Comparison of ENCODE assay signal across 8 cellular contexts in genomic region chr15:67149859-67150824, GRCh38.
DNase-seq lines count a peak whose midpoint lies in the region; ATAC-seq, FAIRE-seq and TF ChIP-seq lines count a peak whose summit lies in the region.
"Had no signal": no experiment of that assay in that cellular context is flagged by ENCODE, and none has a peak within 500 bp of the region (broad histone marks: within the 10 kb centered on the region; RNA-seq: fewer than 3 reads in every experiment).

No MANE protein-coding gene starts in this region.

- peak; percentile 84 for FAIRE-seq in astrocyte (lab: Jason Lieb, UNC)
- FAIRE-seq: colon had no signal

- no peak overlapping the region for H2BK12ac ChIP-seq in H9 (ENCODE audit: insufficient read length, low read depth, low read length)

- no peak overlapping the region for H2BK120ac ChIP-seq in H9 (ENCODE audit: low read depth, low read length, poor library complexity, severe bottlenecking)

- no CpG with 5 or more reads among the region's 16 CpGs for WGBS in H9 (ENCODE audit: extremely low coverage, insufficient read length, low lambda C conversion rate)
- WGBS in spleen, 5 donors = 36 to 52% (median 40%) methylated on average over 16 of the region's 16 CpGs

- no peak overlapping the region for H3K9ac ChIP-seq in H9 (ENCODE audit: extremely low read depth, insufficient read length, low read length)
- peak overlapping the region; percentile 87 for H3K9ac ChIP-seq in astrocyte (ENCODE audit: low read length)
- H3K9ac ChIP-seq in iPS-20b (ENCODE audit: low read depth, low read length) = no peak overlapping the region; the same call in 1 of the 2 replicates

- no peak overlapping the region for H2BK15ac ChIP-seq in H9 (ENCODE audit: low read depth, low read length)

- no peak overlapping the region for H3K56ac ChIP-seq in H9 (ENCODE audit: insufficient read length, low read depth, low read length)

- H3K4me3 ChIP-seq in astrocyte (ENCODE audit: insufficient read depth, low read depth, low read length) (peak overlapping the region; percentile 34), iPS-20b (ENCODE audit: low read length) (peak overlapping the region; percentile 15; the same call in 1 of the 2 replicates), spleen (peak overlapping the region in 2 of 8 donors; percentile 4 to 41)

- no peak overlapping the region for H2AK5ac ChIP-seq in H9 (ENCODE audit: insufficient read length, low read length)

- H3K4me2 ChIP-seq in H9 (ENCODE audit: insufficient read depth, insufficient read length, low read length) (peak overlapping the region; percentile 17), astrocyte (ENCODE audit: low read length) (peak overlapping the region; percentile 74)

- no peak for TF ChIP-seq CTCF in H9 (conservative IDR thresholded peaks at IDR 0.05)
- TF ChIP-seq CTCF in RWPE1 (conservative IDR thresholded peaks at IDR 0.05; ENCODE audit: low read depth) = no peak
- no peak for TF ChIP-seq CTCF in astrocyte (IDR thresholded peaks at IDR 0.05; ENCODE audit: insufficient read depth, low read depth, low read length)
- no peak for TF ChIP-seq CTCF in spleen (IDR thresholded peaks at IDR 0.05 in 8 of 11, conservative IDR thresholded peaks at IDR 0.05 in 3 of 11)

- no peak overlapping the region for H3K23ac ChIP-seq in H9 (ENCODE audit: insufficient read length, low read depth, low read length)

- no peak overlapping the region for H3K14ac ChIP-seq in H9 (ENCODE audit: insufficient read depth, low read length)

- peaks cover 68 to 76% of the 10 kb centered on the region in 2 experiments for H3K4me1 Mint-ChIP-seq in H9
- peaks cover 72% of the 10 kb centered on the region for H3K4me1 Mint-ChIP-seq in astrocyte (ENCODE audit: low read depth, unreplicated experiment)

- H3K79me1 ChIP-seq in H9 (ENCODE audit: insufficient read depth, low read depth, low read length, poor library complexity, severe bottlenecking) = no peaks in the 10 kb centered on the region

- H3K36me3 ChIP-seq in astrocyte (ENCODE audit: insufficient read depth, low read length) (peaks cover 3% of the 10 kb centered on the region), iPS-20b (ENCODE audit: insufficient read depth, low read depth, low read length) (no peaks in the 10 kb centered on the region), spleen (peaks cover 0 to 14% (median 0%) of the 10 kb centered on the region in 6 donors)

- no peak overlapping the region for H4K8ac ChIP-seq in H9 (replicated peaks; ENCODE audit: insufficient read length, low read depth, low read length)

- H3T11ph ChIP-seq in H9 (ENCODE audit: low read length) = no peak overlapping the region

- H4K91ac ChIP-seq in H9 (ENCODE audit: insufficient read length, low read depth, low read length) = no peak overlapping the region

- H2BK5ac ChIP-seq in H9 (ENCODE audit: insufficient read length, low read length) = no peak overlapping the region

- no peak overlapping the region for H3K4ac ChIP-seq in H9 (ENCODE audit: low read depth, low read length)

- POLR2A ChIA-PET in RWPE1 (lab: Yijun Ruan, JAX; ENCODE audit: low non-redundant PET) = no interaction called here

- no peak overlapping the region for H3K27ac ChIP-seq in H9 (ENCODE audit: insufficient read length, low read depth, low read length)
- H3K27ac ChIP-seq in RWPE1 = peak overlapping the region; percentile 86
- peak overlapping the region; percentile 97 for H3K27ac ChIP-seq in astrocyte (ENCODE audit: low read depth, low read length)
- no peak overlapping the region for H3K27ac ChIP-seq in iPS-20b (ENCODE audit: low read length)
- H3K27ac ChIP-seq in spleen = peak overlapping the region in 7 of 8 donors; percentile 39 to 68 (median 57)

- no peak for ATAC-seq in GM18873 (IDR thresholded peaks at IDR 0.05; ENCODE audit: low FRiP score, unreplicated experiment)
- no peak for ATAC-seq in HG02763 (IDR thresholded peaks at IDR 0.05; ENCODE audit: unreplicated experiment)

- no peak for TF ChIP-seq POLR2A in spleen (IDR thresholded peaks at IDR 0.05)

- no peak overlapping the region for H4K5ac ChIP-seq in H9 (ENCODE audit: insufficient read length, low read depth, low read length)

- H3K27me3 Mint-ChIP-seq in H9 (ENCODE audit: low read depth) (no peaks in the 10 kb centered on the region), astrocyte (ENCODE audit: low read depth, unreplicated experiment) (no peaks in the 10 kb centered on the region)

- H3K4me1 ChIP-seq in H9 (ENCODE audit: insufficient read depth, low read length) = peaks cover 35% of the 10 kb centered on the region; the same call in 1 of the 2 replicates
- peaks cover 59% of the 10 kb centered on the region for H3K4me1 ChIP-seq in astrocyte (ENCODE audit: insufficient read depth, low read length)
- H3K4me1 ChIP-seq in iPS-20b (ENCODE audit: insufficient read depth, low read length) = peaks cover 59% of the 10 kb centered on the region
- peaks cover 52 to 100% (median 62%) of the 10 kb centered on the region in 6 donors for H3K4me1 ChIP-seq in spleen

- H3K4me3 Mint-ChIP-seq in H9 (peak overlapping the region; percentile 44 to 61; a peak in 4 of 5 replicates), astrocyte (ENCODE audit: unreplicated experiment) (peak overlapping the region; percentile 48)

- H3K23me2 ChIP-seq in H9 (ENCODE audit: insufficient read length, low read depth, low read length, poor library complexity, severe bottlenecking) = no peaks in the 10 kb centered on the region

- no peak overlapping the region for H2BK20ac ChIP-seq in H9 (ENCODE audit: low read depth, low read length, poor library complexity, severe bottlenecking)

- no peak overlapping the region for H3K18ac ChIP-seq in H9 (ENCODE audit: insufficient read length, low read depth, low read length)

- peak; percentile 76 for DNase-seq in H9
- peak; percentile 95 for DNase-seq in RWPE1 (ENCODE audit: low spot score)
- DNase-seq in astrocyte (ENCODE audit: low read depth) = peak; percentile 99
- DNase-seq in spleen = no peak

- H2AFZ ChIP-seq in H9 (ENCODE audit: low read length) (no peak overlapping the region), astrocyte (ENCODE audit: low read depth, low read length) (no peak overlapping the region)

- H3K36me3 Mint-ChIP-seq in H9 (ENCODE audit: insufficient read depth in 1 of 3, low read depth in 3 of 3) (no peaks in the 10 kb centered on the region), astrocyte (ENCODE audit: low read depth, unreplicated experiment) (peaks cover 5% of the 10 kb centered on the region)

- no peaks in the 10 kb centered on the region for H3K9me3 Mint-ChIP-seq in H9
- H3K9me3 Mint-ChIP-seq in astrocyte (ENCODE audit: unreplicated experiment) = no peaks in the 10 kb centered on the region

- no peaks in the 10 kb centered on the region for H4K20me1 ChIP-seq in H9 (ENCODE audit: control insufficient read depth, insufficient read depth, insufficient read length)
- no peaks in the 10 kb centered on the region for H4K20me1 ChIP-seq in astrocyte (ENCODE audit: insufficient read depth, low read length)

- CTCF ChIA-PET in RWPE1 (lab: Yijun Ruan, JAX) = interaction anchor here (0.6 kb wide), 1 partner anchor 82 kb away, joined by 3 read pairs; no protein-coding TSS in a partner anchor

- intact Hi-C loops in spleen (cut with DNase I; ENCODE audit: low total_unique reads) = no loop called here

- H3K27ac Mint-ChIP-seq in H9 (peak overlapping the region; percentile 16 to 94 (median 89); a peak in 6 of 7 replicates), astrocyte (ENCODE audit: unreplicated experiment) (peak overlapping the region; percentile 92)

- H3K27me3 ChIP-seq in H9 (ENCODE audit: insufficient read depth, low read length) = no peaks in the 10 kb centered on the region
- H3K27me3 ChIP-seq in astrocyte (ENCODE audit: insufficient read depth, low read length) = no peaks in the 10 kb centered on the region
- H3K27me3 ChIP-seq in iPS-20b (ENCODE audit: insufficient read depth, low read length) = no peaks in the 10 kb centered on the region
- H3K27me3 ChIP-seq in spleen (replicated peaks in 1 of 7) = no peaks in the 10 kb centered on the region

- no peaks in the 10 kb centered on the region for H3K9me3 ChIP-seq in H9 (ENCODE audit: control insufficient read depth, low read depth, low read length)
- H3K9me3 ChIP-seq in astrocyte (ENCODE audit: insufficient read depth, low read depth, low read length) = no peaks in the 10 kb centered on the region
- H3K9me3 ChIP-seq in iPS-20b (ENCODE audit: insufficient read depth, low read depth, low read length) = no peaks in the 10 kb centered on the region
- H3K9me3 ChIP-seq in spleen = no peaks in the 10 kb centered on the region

- H3K79me2 ChIP-seq in H9 (ENCODE audit: insufficient read depth, low read length) = no peaks in the 10 kb centered on the region
- H3K79me2 ChIP-seq in astrocyte (ENCODE audit: insufficient read depth, low read length) = peaks cover 86% of the 10 kb centered on the region

Comparison
In these comparisons a context has a peak if more than half of its experiments do, and no peak if none do; other contexts are left out.
1. H3K27ac ChIP-seq: peak in RWPE1 (single experiment), astrocyte (single experiment) and spleen (7 of 8); none in H9 (single experiment) and iPS-20b (single experiment).